ENCODE assay signal across 7 cellular contexts in the genomic region with DNA sequence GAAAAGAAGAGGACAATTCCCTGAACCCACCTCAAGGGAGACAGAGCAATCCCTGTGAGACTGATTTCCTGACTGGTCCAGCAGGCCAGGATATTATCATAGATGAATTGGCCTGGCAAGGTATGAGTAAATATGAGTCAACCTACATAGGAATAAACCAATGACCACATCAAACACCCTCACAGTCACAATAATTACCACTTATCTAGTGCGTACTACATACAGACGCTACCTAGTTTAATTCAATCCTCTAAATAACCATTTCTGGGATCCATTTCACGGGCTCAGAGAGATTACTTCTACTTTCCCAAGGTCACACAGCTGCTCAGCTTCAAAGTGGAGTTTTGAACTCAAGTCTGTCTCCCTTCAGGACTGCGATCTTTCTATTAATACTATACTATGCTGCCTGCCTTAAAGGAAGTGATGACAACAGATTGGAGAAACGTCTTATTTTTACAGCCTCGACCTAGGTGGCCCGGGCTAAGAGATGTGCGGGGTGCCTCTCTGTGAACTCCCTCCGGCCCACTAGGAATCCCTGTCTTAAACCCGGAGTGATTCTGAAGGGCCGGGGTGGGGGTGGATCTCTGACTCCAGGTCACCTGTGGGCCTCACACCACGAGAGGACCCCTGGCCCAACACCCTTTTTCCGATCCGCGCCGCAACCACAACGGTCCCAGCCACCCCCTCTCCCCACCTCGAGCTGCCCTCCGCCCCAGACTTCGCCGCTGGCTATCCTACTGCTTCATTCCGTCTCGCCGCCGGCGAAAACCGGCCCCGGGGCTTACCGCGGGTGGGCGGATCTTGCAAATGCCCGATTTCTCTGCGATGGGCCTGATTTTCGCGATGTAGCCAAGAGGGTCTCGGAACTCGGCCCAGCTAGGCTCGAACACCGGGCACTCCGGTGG. TPM values are rescaled to one million over a fixed set of nuclear protein-coding genes. Genes with fewer than 3 reads are reported as not detected.
DNase-seq lines count a peak whose midpoint lies in the region; ATAC-seq, FAIRE-seq and TF ChIP-seq lines count a peak whose summit lies in the region.

No MANE protein-coding gene starts in this region.

- peak overlapping the region; percentile 99 for H2AFZ ChIP-seq in IMR-90 (replicated peaks; ENCODE audit: low read length, poor library complexity)

- H3K4me3 ChIP-seq in IMR-90 (ENCODE audit: insufficient read depth, low read depth, low read length) (peak overlapping the region; percentile 75), pancreas (peak overlapping the region; percentile 86 to 99 (median 94))

- BruUV-seq in IMR-90 (replicated peaks; lab: Mats Ljungman, UMichigan): no TSS peak

- peaks cover 0 to 56% of the 10 kb centered on the region in 2 experiments; a peak in 3 of 4 replicates for H3K79me1 ChIP-seq in IMR-90 (ENCODE audit: low read depth in 1 of 2, low read length in 2 of 2)

- peak overlapping the region; percentile 62; the same call in 1 of the 2 replicates for H3K18ac ChIP-seq in IMR-90 (ENCODE audit: low read depth, low read length)

- peak overlapping the region; percentile 84 for H4K5ac ChIP-seq in IMR-90 (ENCODE audit: low read depth, low read length)

- no peak overlapping the region for H2BK15ac ChIP-seq in IMR-90 (ENCODE audit: low read depth, low read length)

- H3K9ac ChIP-seq in IMR-90 (ENCODE audit: low read depth, low read length): peak overlapping the region; percentile 94

- dilution Hi-C loops in IMR-90 (cut with HindIII; ENCODE audit: low sequenced_read_pairs, unreplicated experiment): no loop called here

- H3K56ac ChIP-seq in IMR-90 (ENCODE audit: extremely low read depth, insufficient read depth, low read length): peak overlapping the region; percentile 95

- TF ChIP-seq CTCF in IMR-90 (conservative IDR thresholded peaks at IDR 0.05; ENCODE audit: low read depth, low read length) (no peak), foreskin keratinocyte (conservative IDR thresholded peaks at IDR 0.05) (no peak), pancreas (IDR thresholded peaks at IDR 0.05) (no peak)

- H3K27me3 ChIP-seq in IMR-90 (ENCODE audit: control insufficient read depth, insufficient read depth, low read length) (no peaks in the 10 kb centered on the region), foreskin keratinocyte (no peaks in the 10 kb centered on the region), pancreas (no peaks in the 10 kb centered on the region)

- H2AK5ac ChIP-seq in IMR-90 (ENCODE audit: low read depth, low read length): peak overlapping the region; percentile 88

- CTCF ChIA-PET in IMR-90 (lab: Yijun Ruan, JAX): no interaction called here

- peaks cover 35% of the 10 kb centered on the region for H3K9me1 ChIP-seq in IMR-90 (ENCODE audit: insufficient read depth, low read length)

- intact Hi-C loops in IMR-90 (cut with micrococcal nuclease) (loop anchor here (5.0 kb wide), 1 partner anchor 132 kb away; a partner anchor contains a TSS), pancreas (cut with DNase I) (no loop called here)

- H3K4me1 ChIP-seq in IMR-90 (ENCODE audit: control insufficient read depth, insufficient read depth, low read length): peaks cover 13% of the 10 kb centered on the region
- H3K4me1 ChIP-seq in foreskin keratinocyte: peaks cover 3% of the 10 kb centered on the region
- peaks cover 11 to 17% (median 14%) of the 10 kb centered on the region in 3 donors for H3K4me1 ChIP-seq in pancreas

- H2AK9ac ChIP-seq in IMR-90 (replicated peaks; ENCODE audit: low read depth, low read length, poor library complexity): peak overlapping the region; percentile 98

- peak overlapping the region; percentile 100 for H3K23ac ChIP-seq in IMR-90 (ENCODE audit: low read depth, low read length)

- H3K4me2 ChIP-seq in IMR-90 (ENCODE audit: low read depth, low read length): peak overlapping the region; percentile 94

- in situ Hi-C loops in IMR-90 (cut with MboI; ENCODE audit: low sequenced_read_pairs): no loop called here

- H4K20me1 ChIP-seq in IMR-90 (ENCODE audit: insufficient read depth, low read length): peaks cover 53% of the 10 kb centered on the region

- peak overlapping the region; percentile 98; the same call in 1 of the 2 replicates for H2BK120ac ChIP-seq in IMR-90 (ENCODE audit: low read depth, low read length)

- peak; percentile 85 for DNase-seq in IMR-90
- peak; percentile 66 for DNase-seq in activated effector memory CD4-positive, alpha-beta T cell treated with anti-CD3 and anti-CD28 coated beads, Interleukin-2, amount 50 U/mL, for 16 hours
- DNase-seq in foreskin keratinocyte: peak; percentile 33 to 66
- DNase-seq in pancreas: peak in 3 of 6 donors; percentile 26 to 67 (median 29)

- no peaks in the 10 kb centered on the region for H3K9me3 ChIP-seq in IMR-90 (ENCODE audit: control insufficient read depth, insufficient read depth, low read length)
- H3K9me3 ChIP-seq in pancreas: no peaks in the 10 kb centered on the region

- TF ChIP-seq RAD21 in IMR-90 (IDR thresholded peaks at IDR 0.05; ENCODE audit: low read length): no peak

- H3K4ac ChIP-seq in IMR-90 (ENCODE audit: low read depth, low read length): peak overlapping the region; percentile 99

- H4K8ac ChIP-seq in IMR-90 (ENCODE audit: low read depth in 2 of 2, low read length in 2 of 2): peak overlapping the region; percentile 92 to 97; a peak in 3 of 4 replicates

- no peak for TF ChIP-seq POLR2A in GM18505 (IDR thresholded peaks at IDR 0.05; ENCODE audit: borderline replicate concordance, extremely low read depth, insufficient read depth, insufficient read length)
- no peak for TF ChIP-seq POLR2A in IMR-90 (IDR thresholded peaks at IDR 0.05; ENCODE audit: low read depth, low read length)

- no peak overlapping the region for H2BK20ac ChIP-seq in IMR-90 (ENCODE audit: low read depth, low read length)

- 2% methylated on average over 25 of the region's 40 CpGs; no CpG with 5 or more reads in 1 of the 2 experiments for WGBS in IMR-90 (ENCODE audit: extremely low coverage in 2 of 2, insufficient read length in 1 of 2), 2 experiments
- 0 to 1% methylated on average over 40 of the region's 40 CpGs for WGBS in pancreas, 2 donors

- peak overlapping the region; percentile 93 for H3K27ac ChIP-seq in IMR-90 (ENCODE audit: insufficient read depth, low read length)
- H3K27ac ChIP-seq in foreskin keratinocyte: peak overlapping the region; percentile 98
- H3K27ac ChIP-seq in pancreas: peak overlapping the region; percentile 57 to 94 (median 82)

- FAIRE-seq in pancreas (lab: Jason Lieb, UNC): no peak

- peak overlapping the region; percentile 90 for H2BK5ac ChIP-seq in IMR-90 (ENCODE audit: low read depth, low read length, poor library complexity, severe bottlenecking)

- ATAC-seq in GM18505 (IDR thresholded peaks at IDR 0.05; ENCODE audit: unreplicated experiment) (peak; percentile 6), IMR-90 (ENCODE audit: low read depth) (peak; percentile 19), foreskin keratinocyte (peak; percentile 83), pancreas (peak; percentile 21 to 36 (median 26)), HG03378 (IDR thresholded peaks at IDR 0.05; ENCODE audit: unreplicated experiment) (no peak), GM18873 (IDR thresholded peaks at IDR 0.05; ENCODE audit: low FRiP score, unreplicated experiment) (no peak)

- H4K91ac ChIP-seq in IMR-90 (ENCODE audit: insufficient read depth, low read depth, low read length): peak overlapping the region; percentile 98

- POLR2A ChIA-PET in IMR-90 (lab: Charles Lee; ENCODE audit: unreplicated experiment): no interaction called here

- peak overlapping the region; percentile 100 for H3K14ac ChIP-seq in IMR-90 (replicated peaks; ENCODE audit: low read depth, low read length)

- H3K36me3 ChIP-seq in IMR-90 (ENCODE audit: control insufficient read depth, insufficient read depth, low read length) (peaks cover 24% of the 10 kb centered on the region), pancreas (peaks cover 0 to 12% (median 0%) of the 10 kb centered on the region in 3 donors)

TF ChIP-seq in IMR-90, 13 proteins besides CTCF, POLR2A, EP300 and RAD21:
- no peak for TF ChIP-seq CHD1 (IDR thresholded peaks at IDR 0.05; ENCODE audit: low read depth, low read length)
- TF ChIP-seq MXI1 (IDR thresholded peaks at IDR 0.05; ENCODE audit: borderline replicate concordance, low read depth, low read length): no peak
- TF ChIP-seq RFX5 (IDR thresholded peaks at IDR 0.05; ENCODE audit: low read depth, low read length): no peak
- TF ChIP-seq SMC3 (IDR thresholded peaks at IDR 0.05; ENCODE audit: low read depth, low read length): no peak
- TF ChIP-seq BHLHE40 (IDR thresholded peaks at IDR 0.05; ENCODE audit: low read depth, low read length): no peak
- no peak for TF ChIP-seq MAZ (IDR thresholded peaks at IDR 0.05; ENCODE audit: borderline replicate concordance, low read depth, low read length)
- no peak for TF ChIP-seq MAFK (IDR thresholded peaks at IDR 0.05; ENCODE audit: low read depth, low read length)

RNA-seq across cellular contexts. Expression of a gene that starts 0.8 kb away (rescaled TPM):
- total RNA-seq in IMR-90 (2012; rRNA removed): 65.8 and 84.6 TPM in 2 replicates
- 75.4 and 75.8 TPM in 2 replicates for polyA plus RNA-seq in IMR-90 (2012; rRNA removed)
- polyA plus RNA-seq in IMR-90 (2012; cell fraction: cytosol; rRNA removed): 55.1 and 56.5 TPM in 2 replicates
- 183 and 297 TPM in 2 replicates for polyA plus RNA-seq in IMR-90 (2012; cell fraction: nucleus; rRNA removed; ENCODE audit: low replicate concordance)
- total RNA-seq in foreskin keratinocyte: 40.2 and 49.2 TPM in 2 replicates
- 13.5 TPM in 2 replicates for polyA plus RNA-seq in foreskin keratinocyte
- total RNA-seq in pancreas: 10 to 100 TPM; 26.8 to 70.5 (median 47.5) TPM
- polyA plus RNA-seq in pancreas: 10 to 100 TPM; 31.4 to 36.4 TPM

RNA-seq across cellular contexts. Expression of a gene that starts 57.2 kb away (rescaled TPM):
- total RNA-seq in IMR-90 (2012; rRNA removed): 2.5 and 3.9 TPM in 2 replicates
- polyA plus RNA-seq in IMR-90 (2012; rRNA removed): 11.4 and 13.0 TPM in 2 replicates
- 11.5 and 14.2 TPM in 2 replicates for polyA plus RNA-seq in IMR-90 (2012; cell fraction: cytosol; rRNA removed)
- 17.3 and 23.1 TPM in 2 replicates for polyA plus RNA-seq in IMR-90 (2012; cell fraction: nucleus; rRNA removed; ENCODE audit: low replicate concordance)
- total RNA-seq in foreskin keratinocyte: 4.8 and 6.0 TPM in 2 replicates
- polyA plus RNA-seq in foreskin keratinocyte: 4.8 and 5.4 TPM in 2 replicates
- total RNA-seq in pancreas: 10 to 100 TPM in 2 of 6 donors, 1 to 10 TPM in 4; 7.5 to 12.5 (median 8.8) TPM
- polyA plus RNA-seq in pancreas: 10 to 100 TPM; 10.2 to 13.2 TPM

Comparison
In these comparisons a context has a peak if more than half of its experiments do, and no peak if none do; other contexts are left out.
1. ATAC-seq: peak in GM18505 (single experiment), IMR-90 (single experiment), foreskin keratinocyte (single experiment) and pancreas (4 of 4); none in HG03378 (single experiment) and GM18873 (single experiment).
2. Peak in every context shown above with its lines, with median percentiles within 50 percentile points of each other: H3K27ac ChIP-seq.